Comparison of ENCODE assay signal across 1 cellular context in genomic region chr3:99762901-99763300, GRCh38.
TF ChIP-seq lines count a peak whose summit lies in the region.

No MANE protein-coding gene starts in this region.

TF ChIP-seq in IMR-90, 13 proteins besides CTCF, POLR2A, EP300 and RAD21:
- TF ChIP-seq CEBPB (IDR thresholded peaks at IDR 0.05; ENCODE audit: low read depth, low read length) (0 out of 2 replicates have a peak, but pooled peaks have one; percentile 6), RCOR1 (IDR thresholded peaks at IDR 0.05; ENCODE audit: insufficient replicate concordance, low read length) (no peak)
